In genomic region chr6:67986694-67987232, GRCh38 we compare ENCODE assay signal across 27 cellular contexts.
"Had no signal": no experiment of that assay in that cellular context is flagged by ENCODE, and none has a peak within 500 bp of the region (broad histone marks: within the 10 kb centered on the region; RNA-seq: fewer than 3 reads in every experiment).

No MANE protein-coding gene starts in this region.

- H3K4me1 ChIP-seq: colonic mucosa, lower lobe of right lung, prostate gland, right atrium auricular region, sigmoid colon, spleen, suprapubic skin, transverse colon, vagina had no signal

- H3K27me3 Mint-ChIP-seq: dendritic cell treated with granulocyte-macrophage colony-stimulating factor and Interleukin-4, amounts not matched to agents 40 ng/mL and 50 ng/mL, for 4 days; naive thymus-derived CD4-positive, alpha-beta T cell; stimulated activated naive B cell treated with anti-CD40 and anti-IgM and Interleukin-4, amounts not matched to agents 10 μg/mL and 1 μg/mL and 100 μg/mL, for 72 hours; stimulated activated naive CD8-positive, alpha-beta T cell treated with anti-CD3 and anti-CD28 coated beads, Interleukin-15, amount 100 ng/mL, for 72 hours had no signal

- H3K9me3 Mint-ChIP-seq: endodermal cell; mesothelial cell of epicardium; nephron; stimulated activated naive B cell treated with anti-CD40 and anti-IgM and Interleukin-4, amounts not matched to agents 10 μg/mL and 1 μg/mL and 100 μg/mL, for 72 hours had no signal

- H3K27ac Mint-ChIP-seq: dendritic cell treated with granulocyte-macrophage colony-stimulating factor and Interleukin-4, amounts not matched to agents 40 ng/mL and 50 ng/mL, for 4 days; endodermal cell; immature natural killer cell; mesothelial cell of epicardium; naive thymus-derived CD4-positive, alpha-beta T cell; nephron; stimulated activated naive B cell treated with anti-CD40 and anti-IgM and Interleukin-4, amounts not matched to agents 10 μg/mL and 1 μg/mL and 100 μg/mL, for 72 hours; stimulated activated naive CD8-positive, alpha-beta T cell treated with anti-CD3 and anti-CD28 coated beads, Interleukin-15, amount 100 ng/mL, for 72 hours had no signal

- H3K4me3 Mint-ChIP-seq: dendritic cell treated with granulocyte-macrophage colony-stimulating factor and Interleukin-4, amounts not matched to agents 40 ng/mL and 50 ng/mL, for 4 days; endodermal cell; immature natural killer cell; mesothelial cell of epicardium; naive thymus-derived CD4-positive, alpha-beta T cell; nephron; stimulated activated naive B cell treated with anti-CD40 and anti-IgM and Interleukin-4, amounts not matched to agents 10 μg/mL and 1 μg/mL and 100 μg/mL, for 72 hours; stimulated activated naive CD8-positive, alpha-beta T cell treated with anti-CD3 and anti-CD28 coated beads, Interleukin-15, amount 100 ng/mL, for 72 hours had no signal

- H3K36me3 Mint-ChIP-seq: immature natural killer cell; mesothelial cell of epicardium; stimulated activated naive B cell treated with anti-CD40 and anti-IgM and Interleukin-4, amounts not matched to agents 10 μg/mL and 1 μg/mL and 100 μg/mL, for 72 hours had no signal

- H3K4me1 Mint-ChIP-seq: immature natural killer cell; mesothelial cell of epicardium; naive thymus-derived CD4-positive, alpha-beta T cell; nephron; stimulated activated naive B cell treated with anti-CD40 and anti-IgM and Interleukin-4, amounts not matched to agents 10 μg/mL and 1 μg/mL and 100 μg/mL, for 72 hours; stimulated activated naive CD8-positive, alpha-beta T cell treated with anti-CD3 and anti-CD28 coated beads, Interleukin-15, amount 100 ng/mL, for 72 hours had no signal

- H3K27me3 ChIP-seq: colonic mucosa, right atrium auricular region, sigmoid colon, spleen, suprapubic skin, transverse colon, vagina had no signal

- H3K27ac ChIP-seq: colonic mucosa, epithelial cell of prostate, lower lobe of right lung, prostate gland, right atrium auricular region, sigmoid colon, spleen, suprapubic skin, transverse colon, vagina had no signal

- FAIRE-seq: keratinocyte had no signal

- ATAC-seq: esophagus mucosa; left ventricle myocardium superior; lower lobe of right lung; naive thymus-derived CD4-positive, alpha-beta T cell; stimulated activated naive B cell treated with anti-CD40 and anti-IgM and Interleukin-4, amounts not matched to agents 10 μg/mL and 1 μg/mL and 100 μg/mL, for 72 hours; stimulated activated naive CD8-positive, alpha-beta T cell treated with anti-CD3 and anti-CD28 coated beads, Interleukin-15, amount 100 ng/mL, for 72 hours had no signal

- H3K36me3 ChIP-seq: colonic mucosa, lower lobe of right lung, prostate gland, right atrium auricular region, sigmoid colon, spleen, suprapubic skin, transverse colon, vagina had no signal

- DNase-seq: colonic mucosa; effector CD8-positive, alpha-beta T cell; endodermal cell; foreskin melanocyte; glutamatergic neuron; hypothalamus; immature natural killer cell; left ventricle myocardium superior; lower lobe of right lung; naive thymus-derived CD4-positive, alpha-beta T cell; nucleus accumbens; sigmoid colon; spleen; stimulated activated CD4-positive, alpha-beta T cell treated with anti-CD3 and anti-CD28 coated beads, Interleukin-4, amount 100 ng/mL, for 4 hours; stimulated activated naive B cell treated with anti-CD40 and anti-IgM and Interleukin-4, amounts not matched to agents 10 μg/mL and 1 μg/mL and 100 μg/mL, for 72 hours; stimulated activated naive CD8-positive, alpha-beta T cell treated with anti-CD3 and anti-CD28 coated beads, Interleukin-15, amount 100 ng/mL, for 72 hours; transverse colon had no signal

- H3K4me3 ChIP-seq: colonic mucosa, lower lobe of right lung, prostate gland, right atrium auricular region, sigmoid colon, spleen, suprapubic skin, transverse colon, vagina had no signal

- H3K9me3 ChIP-seq: lower lobe of right lung, prostate gland, right atrium auricular region, sigmoid colon, suprapubic skin, vagina had no signal
